31 cellular contexts compared by ENCODE assay signal in genomic region chr1:11850121-11850520, GRCh38. TPM values are rescaled to one million over a fixed set of nuclear protein-coding genes. Genes with fewer than 3 reads are reported as not detected.
"Had no signal": no experiment of that assay in that cellular context is flagged by ENCODE, and none has a peak within 500 bp of the region (broad histone marks: within the 10 kb centered on the region; RNA-seq: fewer than 3 reads in every experiment).

No MANE protein-coding gene starts in this region.

- H3K27me3 ChIP-seq: dorsolateral prefrontal cortex, hepatocyte, ovary, testis had no signal

- H3K79me2 ChIP-seq: hepatocyte had no signal

- H3K9me3 Mint-ChIP-seq: naive thymus-derived CD4-positive, alpha-beta T cell; nephron; stimulated activated memory B cell treated with anti-CD40 and anti-IgM and Interleukin-4, amounts not matched to agents 10 μg/mL and 1 μg/mL and 100 μg/mL, for 72 hours; type B pancreatic cell had no signal

- H3K9me3 ChIP-seq: gastrocnemius medialis, heart left ventricle, left lung, ovary, psoas muscle, spleen, testis, tibial artery had no signal

- ATAC-seq: gastrocnemius medialis; heart left ventricle; left lung; naive thymus-derived CD4-positive, alpha-beta T cell; psoas muscle; right cardiac atrium; stimulated activated memory B cell treated with anti-CD40 and anti-IgM and Interleukin-4, amounts not matched to agents 10 μg/mL and 1 μg/mL and 100 μg/mL, for 72 hours; stimulated activated naive CD8-positive, alpha-beta T cell treated with anti-CD3 and anti-CD28 coated beads, Interleukin-15, Interleukin-2, amounts not matched to agents 100 U/mL and 50 U/mL, for 24 hours had no signal

- DNase-seq: dorsolateral prefrontal cortex; effector CD4-positive, alpha-beta T cell; foreskin fibroblast; gastrocnemius medialis; heart left ventricle; kidney; mesenchymal stem cell; midbrain; naive thymus-derived CD4-positive, alpha-beta T cell; occipital lobe; ovary; psoas muscle; right cardiac atrium; spleen; stimulated activated CD4-positive, alpha-beta T cell treated with anti-CD3 and anti-CD28 coated beads, Interleukin-4, amount 100 ng/mL, for 4 hours; stimulated activated naive CD8-positive, alpha-beta T cell treated with anti-CD3 and anti-CD28 coated beads, Interleukin-15, Interleukin-2, amounts not matched to agents 100 U/mL and 50 U/mL, for 24 hours; substantia nigra; testis; tibial artery had no signal

- H2AFZ ChIP-seq: hepatocyte had no signal

- H3K4me3 Mint-ChIP-seq: naive thymus-derived CD4-positive, alpha-beta T cell; nephron; stimulated activated memory B cell treated with anti-CD40 and anti-IgM and Interleukin-4, amounts not matched to agents 10 μg/mL and 1 μg/mL and 100 μg/mL, for 72 hours; type B pancreatic cell had no signal

- H3K4me1 ChIP-seq: gastrocnemius medialis, left lung, psoas muscle, spleen, testis, tibial artery had no signal

- H3K4me2 ChIP-seq: hepatocyte had no signal

- H3K4me3 ChIP-seq: dorsolateral prefrontal cortex, gastrocnemius medialis, heart left ventricle, hepatocyte, left lung, ovary, psoas muscle, skin epidermis, spleen, testis, tibial artery had no signal

- H3K27ac Mint-ChIP-seq: naive thymus-derived CD4-positive, alpha-beta T cell; nephron; stimulated activated memory B cell treated with anti-CD40 and anti-IgM and Interleukin-4, amounts not matched to agents 10 μg/mL and 1 μg/mL and 100 μg/mL, for 72 hours; type B pancreatic cell had no signal

- H3K27ac ChIP-seq: dorsolateral prefrontal cortex, gastrocnemius medialis, heart left ventricle, hepatocyte, left lung, ovary, psoas muscle, skin epidermis, spleen, testis, tibial artery had no signal

- H3K36me3 ChIP-seq: ovary had no signal

RNA-seq across cellular contexts. Expression of gene NPPA, which starts 2.5 kb away (rescaled TPM):
- total RNA-seq: glomerular endothelial cell; hepatocyte; lower leg skin; mucosa of gallbladder; naive thymus-derived CD4-positive, alpha-beta T cell; renal cortical epithelial cell; testis; urinary bladder had no signal
- polyA plus RNA-seq: naive thymus-derived CD4-positive, alpha-beta T cell had no signal

RNA-seq across cellular contexts. Expression of gene NPPB, which starts 8.6 kb away (rescaled TPM):
- total RNA-seq: gastrocnemius medialis; kidney; left lung; lower leg skin; lung microvascular endothelial cell; mucosa of gallbladder; naive thymus-derived CD4-positive, alpha-beta T cell; ovary; renal cortical epithelial cell; spleen; urinary bladder had no signal
- polyA plus RNA-seq: naive thymus-derived CD4-positive, alpha-beta T cell; urinary bladder had no signal
